Comparison of ENCODE assay signal across 39 cellular contexts in the genomic region with DNA sequence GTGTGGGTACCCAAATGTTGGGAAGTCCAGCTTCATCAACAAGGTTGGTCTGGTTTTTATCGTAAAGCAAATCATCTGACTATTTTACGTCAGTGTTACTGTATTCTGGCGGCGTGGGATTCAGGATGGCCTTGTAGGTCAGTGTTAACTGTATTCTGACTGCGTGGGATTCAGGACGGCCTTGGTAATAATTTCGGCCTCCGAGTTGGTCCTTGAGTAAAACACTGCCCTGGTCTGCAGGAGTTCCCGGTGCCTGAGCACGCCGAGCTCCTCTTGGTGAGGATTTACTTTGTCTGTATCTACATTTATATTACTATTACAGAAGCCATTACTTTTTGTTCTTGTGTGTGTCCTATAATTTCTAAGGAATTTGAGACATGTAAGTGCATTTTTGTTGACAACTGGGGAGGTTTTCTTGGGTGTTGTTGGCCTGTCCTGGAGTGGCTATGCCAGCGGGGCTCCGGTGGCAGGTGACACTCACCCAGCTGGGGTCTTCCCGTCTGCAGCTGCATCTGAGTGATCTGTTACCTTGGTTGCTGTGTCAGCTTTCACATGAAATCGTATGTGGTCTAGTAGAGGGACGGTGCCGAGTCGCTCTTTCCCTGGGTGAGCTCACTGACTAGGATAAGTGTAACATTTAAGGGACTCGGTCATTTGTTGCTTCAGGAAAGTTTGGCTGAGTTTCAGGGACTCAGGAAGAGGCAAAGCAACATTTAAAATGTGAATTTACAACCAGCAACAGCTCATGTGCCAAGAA. TPM values are rescaled to one million over a fixed set of nuclear protein-coding genes. Genes with fewer than 3 reads are reported as not detected.
"Had no signal": no experiment of that assay in that cellular context is flagged by ENCODE, and none has a peak within 500 bp of the region (broad histone marks: within the 10 kb centered on the region; RNA-seq: fewer than 3 reads in every experiment).

No MANE protein-coding gene starts in this region.

- H3K4me3 ChIP-seq: cardiac muscle cell, Peyer's patch had no signal

- H3K4me3 Mint-ChIP-seq: activated B cell treated with CpG ODN at 0.5 μM for 24 hours; activated CD4-positive, alpha-beta memory T cell treated with anti-CD3 and anti-CD28 coated beads for 36 hours; activated naive CD4-positive, alpha-beta T cell treated with anti-CD3 and anti-CD28 coated beads for 36 hours; activated T-cell treated with anti-CD3 and anti-CD28 coated beads, Interleukin-2, amount 50 U/mL, for 72 hours; activated T-helper 17 cell treated with anti-CD3 and anti-CD28 coated beads, Interleukin-2, amount 50 U/mL, for 72 hours; IgD-negative memory B cell had no signal

- H3K27me3 Mint-ChIP-seq: activated B cell treated with CpG ODN at 0.5 μM for 24 hours; activated CD4-positive, alpha-beta memory T cell treated with anti-CD3 and anti-CD28 coated beads for 36 hours; activated T-helper 17 cell treated with anti-CD3 and anti-CD28 coated beads, Interleukin-2, amount 50 U/mL, for 72 hours; IgD-negative memory B cell had no signal

- DNase-seq: activated B cell treated with CpG ODN at 0.5 μM for 24 hours; activated CD4-positive, alpha-beta memory T cell treated with anti-CD3 and anti-CD28 coated beads for 36 hours; activated CD4-positive, alpha-beta T cell treated with anti-CD3 and anti-CD28 coated beads for 4 hours; activated CD4-positive, alpha-beta T cell treated with anti-CD3 and anti-CD28 coated beads, Interleukin-2, amount 50 U/mL, for 1 hour; activated CD4-positive, CD25-positive, alpha-beta regulatory T cell treated with anti-CD3 and anti-CD28 coated beads, Interleukin-2, amount 50 U/mL, for 72 hours; activated gamma-delta T cell treated with Interleukin-2 at 50 U/mL for 16 hours; activated naive CD4-positive, alpha-beta T cell treated with anti-CD3 and anti-CD28 coated beads for 36 hours; activated T-cell treated with anti-CD3 and anti-CD28 coated beads for 4 hours; activated T-cell treated with anti-CD3 and anti-CD28 coated beads, Interleukin-2, amount 50 U/mL, for 72 hours; aorta; cerebellar nuclear complex; Karpas-422; KBM-7; NCI-H1092; NCI-H1417; NCI-H146; NCI-H187; NCI-H2029 treated with DMSO at 0.1 percent for 48 hours; NCI-H2107; NCI-H2171; NCI-H510A; NCI-H526; NCI-H748 treated with DMSO at 0.1 percent for 48 hours; NK-92 treated with Interleukin-12 subunit alpha and Interleukin-12 subunit beta, amount 100 ng/mL, for 24 hours; PC-3; Peyer's patch; RPMI8226; SIG-M5; SW 1271; T-helper 1 cell; T-helper 2 cell; T-helper 9 cell had no signal

- H3K27ac Mint-ChIP-seq: activated B cell treated with CpG ODN at 0.5 μM for 24 hours; activated CD4-positive, alpha-beta memory T cell treated with anti-CD3 and anti-CD28 coated beads for 36 hours; activated naive CD4-positive, alpha-beta T cell treated with anti-CD3 and anti-CD28 coated beads for 36 hours; activated T-helper 17 cell treated with anti-CD3 and anti-CD28 coated beads, Interleukin-2, amount 50 U/mL, for 72 hours had no signal

- H3K27me3 ChIP-seq: cardiac muscle cell, Peyer's patch had no signal

- H3K27ac ChIP-seq: cardiac muscle cell, Peyer's patch, VCaP had no signal

- H3K9me3 Mint-ChIP-seq: activated naive CD4-positive, alpha-beta T cell treated with anti-CD3 and anti-CD28 coated beads, Interleukin-2, amount 50 U/mL, for 72 hours; activated T-cell treated with anti-CD3 and anti-CD28 coated beads, Interleukin-2, amount 50 U/mL, for 72 hours; activated T-helper 17 cell treated with anti-CD3 and anti-CD28 coated beads, Interleukin-2, amount 50 U/mL, for 72 hours had no signal

- ATAC-seq: activated naive CD4-positive, alpha-beta T cell treated with anti-CD3 and anti-CD28 coated beads, Interleukin-2, amount 50 U/mL, for 72 hours; activated T-cell treated with anti-CD3 and anti-CD28 coated beads, Interleukin-2, amount 50 U/mL, for 72 hours; activated T-helper 17 cell treated with anti-CD3 and anti-CD28 coated beads, Interleukin-2, amount 50 U/mL, for 72 hours; PC-3; SK-N-SH treated with all-trans-retinoic acid at 6 μM for 48 hours had no signal

- H3K4me1 ChIP-seq: Peyer's patch had no signal

RNA-seq across cellular contexts. Expression of a gene that starts 28.2 kb away (rescaled TPM):
- total RNA-seq: activated B cell treated with CpG ODN at 0.5 μM for 24 hours; activated CD4-positive, alpha-beta memory T cell treated with anti-CD3 and anti-CD28 coated beads for 36 hours; activated naive CD4-positive, alpha-beta T cell treated with anti-CD3 and anti-CD28 coated beads for 36 hours; activated naive CD4-positive, alpha-beta T cell treated with anti-CD3 and anti-CD28 coated beads, Interleukin-2, amount 50 U/mL, for 72 hours; activated T-cell treated with anti-CD3 and anti-CD28 coated beads, Interleukin-2, amount 50 U/mL, for 72 hours; aorta; cardiac muscle cell; MCF 10A; PC-3; Peyer's patch had no signal
